In the genomic region with DNA sequence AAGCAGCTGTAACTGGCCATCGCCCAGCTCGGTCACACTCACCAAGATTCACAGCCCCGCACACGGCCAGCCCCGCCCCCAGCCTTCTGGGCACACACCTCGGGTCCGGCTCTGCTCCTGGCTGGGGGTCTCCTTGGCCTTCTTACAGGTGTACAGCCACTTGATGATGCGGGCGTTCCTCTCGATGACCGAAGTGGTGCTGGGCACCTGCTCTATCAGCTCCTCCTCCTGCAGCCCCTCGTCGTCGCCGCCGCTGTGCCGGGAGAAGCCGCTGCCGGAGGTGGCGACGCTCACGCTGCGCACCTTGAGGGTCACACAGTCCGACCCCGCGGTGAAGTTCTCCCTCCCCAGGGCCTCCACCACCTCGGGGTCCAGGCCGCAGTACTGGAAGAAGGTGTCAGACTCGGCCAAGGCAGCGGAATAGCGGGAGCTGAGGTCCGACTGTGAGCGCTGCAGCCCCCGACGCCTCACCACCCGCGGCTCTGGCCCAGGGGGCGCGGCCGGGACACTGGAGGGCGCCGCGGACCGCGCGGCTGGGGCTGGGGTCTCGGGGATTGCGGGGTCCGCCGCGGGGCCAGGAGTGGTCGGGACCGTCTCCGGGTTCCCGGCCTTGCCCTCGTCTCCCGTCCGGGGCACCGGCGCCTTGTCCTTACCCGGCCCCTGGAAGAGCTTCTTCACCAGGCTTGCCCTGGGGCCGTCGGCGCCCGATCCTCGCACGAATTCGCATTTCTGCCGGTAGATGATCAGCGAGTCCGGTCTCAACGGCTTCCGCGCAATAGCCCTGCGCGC, we compare ENCODE assay signal across 8 cellular contexts. TPM values are rescaled to one million over a fixed set of nuclear protein-coding genes. Genes with fewer than 3 reads are reported as not detected.
DNase-seq lines count a peak whose midpoint lies in the region; ATAC-seq, FAIRE-seq and TF ChIP-seq lines count a peak whose summit lies in the region.

No MANE protein-coding gene starts in this region.

- FAIRE-seq in bronchial epithelial cell (lab: Jason Lieb, UNC) = no peak

- H3K9me3 ChIP-seq in mononuclear cell (ENCODE audit: low read depth, low read length) = no peaks in the 10 kb centered on the region
- no peaks in the 10 kb centered on the region for H3K9me3 ChIP-seq in aorta (ENCODE audit: control insufficient read depth, low read length)

- H3K27me3 ChIP-seq in bronchial epithelial cell (ENCODE audit: control insufficient read depth, insufficient read depth, low read length) (no peaks in the 10 kb centered on the region), mononuclear cell (ENCODE audit: insufficient read depth, low read length) (peaks cover 41% of the 10 kb centered on the region), aorta (ENCODE audit: control insufficient read depth in 1 of 2, insufficient read depth in 2 of 2, low read length in 1 of 2) (no peaks in the 10 kb centered on the region)

- H3K36me3 ChIP-seq in bronchial epithelial cell (ENCODE audit: control insufficient read depth, insufficient read depth, low read length) (peaks cover 2% of the 10 kb centered on the region), aorta (ENCODE audit: control insufficient read depth in 1 of 2, insufficient read depth in 2 of 2, low read length in 1 of 2) (no peaks in the 10 kb centered on the region)

- H3K4me3 ChIP-seq in bronchial epithelial cell (ENCODE audit: low read depth, low read length) = peak overlapping the region; percentile 75
- H3K4me3 ChIP-seq in mononuclear cell (ENCODE audit: low read length) = peak overlapping the region; percentile 30
- H3K4me3 ChIP-seq in aorta (ENCODE audit: low read length in 2 of 2) = peak overlapping the region; percentile 72 to 86

- no peak overlapping the region for H3K27ac ChIP-seq in aorta (ENCODE audit: low read depth in 1 of 2, low read length in 2 of 2)

- intact Hi-C loops in left cardiac atrium (cut with DNase I) (no loop called here), cardiac septum (cut with DNase I) (no loop called here), aorta (cut with DNase I) (no loop called here)

- WGBS in aorta, 2 donors = 1 to 3% methylated on average over 57 to 76 of the region's 76 CpGs

- DNase-seq in left cardiac atrium = no peak
- no peak for DNase-seq in cardiac septum (ENCODE audit: low spot score)
- no peak for DNase-seq in bronchial epithelial cell (ENCODE audit: low read depth)
- DNase-seq in aorta = peak; percentile 55 to 80
- DNase-seq in stimulated activated CD4-positive, alpha-beta T cell treated with anti-CD3 and anti-CD28 coated beads, Interleukin-1b, Interleukin-23, amount 100 ng/mL, for 48 hours = no peak

- peaks cover 15% of the 10 kb centered on the region for H3K4me1 ChIP-seq in mononuclear cell (ENCODE audit: insufficient read depth, low read length)
- H3K4me1 ChIP-seq in aorta (ENCODE audit: control insufficient read depth in 1 of 2, insufficient read depth in 2 of 2, low read length in 2 of 2) = peaks cover 0 to 2% of the 10 kb centered on the region in 2 donors

- no peak for TF ChIP-seq CTCF in bronchial epithelial cell (IDR thresholded peaks at IDR 0.05; ENCODE audit: insufficient read depth, low read length, severe bottlenecking)

- ATAC-seq in left cardiac atrium (peak; percentile 0), aorta (ENCODE audit: low FRiP score) (peak; percentile 4), HG03108 (IDR thresholded peaks at IDR 0.05; ENCODE audit: unreplicated experiment) (no peak), HG03097 (IDR thresholded peaks at IDR 0.05; ENCODE audit: low FRiP score, unreplicated experiment) (no peak)

RNA-seq across cellular contexts. Expression of a gene that starts 0.8 kb away (rescaled TPM):
- total RNA-seq in left cardiac atrium (1 to 10 TPM; 5.3 to 6.2 TPM), cardiac septum (4.0 TPM), bronchial epithelial cell (9.2 and 9.9 TPM in 2 replicates), mononuclear cell (0.52 TPM), aorta (1 to 10 TPM; 3.3 to 3.4 TPM)
- polyA plus RNA-seq in aorta = 1 to 10 TPM in 1 of 2 donors, under 1 TPM in 1; 1.00 to 4.5 TPM

Comparison
In these comparisons a context has a peak if more than half of its experiments do, and no peak if none do; other contexts are left out.
1. ATAC-seq: peak in left cardiac atrium (2 of 2) and aorta (single experiment); none in HG03108 (single experiment) and HG03097 (single experiment).
2. DNase-seq: peak in aorta (2 of 2); none in left cardiac atrium (single experiment), cardiac septum (single experiment), bronchial epithelial cell (single experiment) and stimulated activated CD4-positive, alpha-beta T cell treated with anti-CD3 and anti-CD28 coated beads, Interleukin-1b, Interleukin-23, amount 100 ng/mL, for 48 hours (single experiment).
3. Peak in every context shown above with its lines, with median percentiles within 50 percentile points of each other: H3K4me3 ChIP-seq.